28 cellular contexts compared by ENCODE assay signal in genomic region chr6:127725821-127726220, GRCh38.
"Had no signal": no experiment of that assay in that cellular context is flagged by ENCODE, and none has a peak within 500 bp of the region (broad histone marks: within the 10 kb centered on the region; RNA-seq: fewer than 3 reads in every experiment).

No MANE protein-coding gene starts in this region.

- H3K27me3 Mint-ChIP-seq: effector memory CD8-positive, alpha-beta T cell; stimulated activated naive CD8-positive, alpha-beta T cell treated with anti-CD3 and anti-CD28 coated beads, Interleukin-15, amount 100 ng/mL, for 72 hours; T-cell had no signal

- H3K9me3 ChIP-seq: gastroesophageal sphincter, pancreas, prostate gland, upper lobe of left lung had no signal

- ATAC-seq: effector memory CD8-positive, alpha-beta T cell; gastroesophageal sphincter; left cardiac atrium; pancreas; sciatic nerve; stimulated activated naive CD8-positive, alpha-beta T cell treated with anti-CD3 and anti-CD28 coated beads, Interleukin-15, amount 100 ng/mL, for 72 hours; T-cell had no signal

- H3K4me3 Mint-ChIP-seq: activated naive CD4-positive, alpha-beta T cell treated with anti-CD3 and anti-CD28 coated beads for 36 hours; activated T-helper 1 cell treated with anti-CD3 and anti-CD28 coated beads, Interleukin-12 subunit alpha, Interleukin-12 subunit beta, Interleukin-2, Interleukin-4 antibody, amounts not matched to agents 30 ng/mL and 10 ng/mL and 1 ng/mL, durations not matched to agents 14 hours and 24 hours and 36 hours; effector memory CD8-positive, alpha-beta T cell; neural crest cell; stimulated activated naive CD8-positive, alpha-beta T cell treated with anti-CD3 and anti-CD28 coated beads, Interleukin-15, amount 100 ng/mL, for 72 hours; T-cell; T-helper 2 cell treated with Interferon-gamma antibody and Interleukin-4, amounts not matched to agents 5 μg/mL and 100 μg/mL, for 36 hours had no signal

- H3K4me3 ChIP-seq: gastroesophageal sphincter, hepatocyte, pancreas, prostate gland, skin epidermis, upper lobe of left lung had no signal

- H3K4me1 Mint-ChIP-seq: neural crest cell had no signal

- H3K36me3 ChIP-seq: brain microvascular endothelial cell, gastroesophageal sphincter, pancreas, prostate gland, upper lobe of left lung had no signal

- H3K27me3 ChIP-seq: brain microvascular endothelial cell, gastroesophageal sphincter, upper lobe of left lung had no signal

- H3K27ac Mint-ChIP-seq: activated naive CD4-positive, alpha-beta T cell treated with anti-CD3 and anti-CD28 coated beads for 36 hours; activated T-helper 1 cell treated with anti-CD3 and anti-CD28 coated beads, Interleukin-12 subunit alpha, Interleukin-12 subunit beta, Interleukin-2, Interleukin-4 antibody, amounts not matched to agents 30 ng/mL and 10 ng/mL and 1 ng/mL, durations not matched to agents 14 hours and 24 hours and 36 hours; stimulated activated naive CD8-positive, alpha-beta T cell treated with anti-CD3 and anti-CD28 coated beads, Interleukin-15, amount 100 ng/mL, for 72 hours; T-helper 2 cell treated with Interferon-gamma antibody and Interleukin-4, amounts not matched to agents 5 μg/mL and 100 μg/mL, for 36 hours had no signal

- H3K9me3 Mint-ChIP-seq: activated naive CD4-positive, alpha-beta T cell treated with anti-CD3 and anti-CD28 coated beads for 36 hours; activated T-helper 1 cell treated with anti-CD3 and anti-CD28 coated beads, Interleukin-12 subunit alpha, Interleukin-12 subunit beta, Interleukin-2, Interleukin-4 antibody, amounts not matched to agents 30 ng/mL and 10 ng/mL and 1 ng/mL, durations not matched to agents 14 hours and 24 hours and 36 hours; effector memory CD8-positive, alpha-beta T cell; neural crest cell; stimulated activated naive CD8-positive, alpha-beta T cell treated with anti-CD3 and anti-CD28 coated beads, Interleukin-15, amount 100 ng/mL, for 72 hours; T-cell; T-helper 2 cell treated with Interferon-gamma antibody and Interleukin-4, amounts not matched to agents 5 μg/mL and 100 μg/mL, for 36 hours had no signal

- DNase-seq: activated CD4-positive, alpha-beta T cell treated with anti-CD3 and anti-CD28 coated beads for 4 hours; activated CD4-positive, alpha-beta T cell treated with anti-CD3 and anti-CD28 coated beads, Interleukin-2, amount 50 U/mL, for 4 hours; activated CD8-positive, alpha-beta memory T cell treated with anti-CD3 and anti-CD28 coated beads, Interleukin-2, amount 50 U/mL, for 4 hours; activated effector memory CD4-positive, alpha-beta T cell treated with anti-CD3 and anti-CD28 coated beads, Interleukin-2, amount 50 U/mL, for 16 hours; activated naive CD4-positive, alpha-beta T cell treated with anti-CD3 and anti-CD28 coated beads for 36 hours; activated T-cell treated with anti-CD3 and anti-CD28 coated beads, Interleukin-2, amount 50 U/mL, for 1 hour; brain microvascular endothelial cell; cortex of kidney; effector memory CD8-positive, alpha-beta T cell; left cardiac atrium; mammary epithelial cell; nucleus accumbens; pancreas; retina; stimulated activated CD4-positive, alpha-beta T cell treated with anti-CD3 and anti-CD28 coated beads, Interleukin-12 subunit alpha, Interleukin-12 subunit beta, amount 100 ng/mL, for 4 hours; stimulated activated CD4-positive, alpha-beta T cell treated with anti-CD3 and anti-CD28 coated beads, Interleukin-4, amount 100 ng/mL, for 1 hour; stimulated activated naive CD8-positive, alpha-beta T cell treated with anti-CD3 and anti-CD28 coated beads, Interleukin-15, amount 100 ng/mL, for 72 hours; substantia nigra; T-cell had no signal

- H3K27ac ChIP-seq: brain microvascular endothelial cell, gastroesophageal sphincter, hepatocyte, pancreas, prostate gland, skin epidermis, upper lobe of left lung had no signal

- H3K4me1 ChIP-seq: pancreas, prostate gland had no signal
